ENCODE assay signal across 12 cellular contexts in genomic region chr21:26007911-26008579, GRCh38.
DNase-seq lines count a peak whose midpoint lies in the region; ATAC-seq and TF ChIP-seq lines count a peak whose summit lies in the region.
"Had no signal": no experiment of that assay in that cellular context is flagged by ENCODE, and none has a peak within 500 bp of the region (broad histone marks: within the 10 kb centered on the region; RNA-seq: fewer than 3 reads in every experiment).

No MANE protein-coding gene starts in this region.

- no peak overlapping the region for H2BK5ac ChIP-seq in H9 (ENCODE audit: insufficient read length, low read length)

- H3K56ac ChIP-seq in H9 (ENCODE audit: insufficient read length, low read depth, low read length) = no peak overlapping the region

- H4K8ac ChIP-seq in H9 (replicated peaks; ENCODE audit: insufficient read length, low read depth, low read length) = no peak overlapping the region

- no peak overlapping the region for H4K91ac ChIP-seq in H9 (ENCODE audit: insufficient read length, low read depth, low read length)

- H3K9me3 ChIP-seq in H9 (ENCODE audit: control insufficient read depth, low read depth, low read length) = no peaks in the 10 kb centered on the region
- no peaks in the 10 kb centered on the region for H3K9me3 ChIP-seq in lower lobe of right lung

- H3K27me3 ChIP-seq in H9 (ENCODE audit: insufficient read depth, low read length) (no peaks in the 10 kb centered on the region), lower lobe of right lung (ENCODE audit: low read depth) (no peaks in the 10 kb centered on the region)

- H3K4me1 Mint-ChIP-seq in H9 = peaks cover 35 to 40% of the 10 kb centered on the region in 2 experiments

- peaks cover 8 to 17% (median 13%) of the 10 kb centered on the region in 3 experiments; a peak in 5 of 7 replicates for H3K36me3 Mint-ChIP-seq in H9 (ENCODE audit: insufficient read depth in 1 of 3, low read depth in 3 of 3)

- H4K20me1 ChIP-seq in H9 (ENCODE audit: control insufficient read depth, insufficient read depth, insufficient read length) = no peaks in the 10 kb centered on the region

- peaks cover 0 to 3% of the 10 kb centered on the region in 2 experiments; a peak in 1 of 5 replicates for H3K9me3 Mint-ChIP-seq in H9
- H3K9me3 Mint-ChIP-seq: naive thymus-derived CD4-positive, alpha-beta T cell had no signal

- peaks cover 8% of the 10 kb centered on the region for H3K4me1 ChIP-seq in H9 (ENCODE audit: insufficient read depth, low read length)
- H3K4me1 ChIP-seq in lower lobe of right lung = peaks cover 10% of the 10 kb centered on the region

- no peak overlapping the region for H3K4me2 ChIP-seq in H9 (ENCODE audit: insufficient read depth, insufficient read length, low read length)

- intact Hi-C loops in sciatic nerve (cut with DNase I) (no loop called here), lower lobe of right lung (cut with DNase I) (no loop called here), head of caudate nucleus (cut with DNase I) (loop anchor here (10.0 kb wide), 1 partner anchor 113 kb away; no protein-coding TSS in a partner anchor)

- H2BK20ac ChIP-seq in H9 (ENCODE audit: low read depth, low read length, poor library complexity, severe bottlenecking) = no peak overlapping the region

- no peaks in the 10 kb centered on the region for H3K36me3 ChIP-seq in lower lobe of right lung

- H3T11ph ChIP-seq in H9 (ENCODE audit: low read length) = no peak overlapping the region

- H3K23me2 ChIP-seq in H9 (ENCODE audit: insufficient read length, low read depth, low read length, poor library complexity, severe bottlenecking) = no peaks in the 10 kb centered on the region

- no peak overlapping the region for H2BK120ac ChIP-seq in H9 (ENCODE audit: low read depth, low read length, poor library complexity, severe bottlenecking)

- H2BK12ac ChIP-seq in H9 (ENCODE audit: insufficient read length, low read depth, low read length) = no peak overlapping the region

- H3K27ac ChIP-seq in H9 (ENCODE audit: insufficient read length, low read depth, low read length) (no peak overlapping the region), lower lobe of right lung (no peak overlapping the region)

- H3K23ac ChIP-seq in H9 (ENCODE audit: insufficient read length, low read depth, low read length) = no peak overlapping the region

- H3K9ac ChIP-seq in H9 (ENCODE audit: extremely low read depth, insufficient read length, low read length) = no peak overlapping the region

- no peak overlapping the region for H4K5ac ChIP-seq in H9 (ENCODE audit: insufficient read length, low read depth, low read length)

- no peak overlapping the region for H3K18ac ChIP-seq in H9 (ENCODE audit: insufficient read length, low read depth, low read length)

- H3K79me1 ChIP-seq in H9 (ENCODE audit: insufficient read depth, low read depth, low read length, poor library complexity, severe bottlenecking) = peaks cover 10% of the 10 kb centered on the region

- H2BK15ac ChIP-seq in H9 (ENCODE audit: low read depth, low read length) = no peak overlapping the region

- DNase-seq in H9 = no peak
- DNase-seq in NCI-H748 (lab: John Stamatoyannopoulos, UW; ENCODE audit: unreplicated experiment) = peak; percentile 74
- DNase-seq in fibroblast of gingiva (ENCODE audit: low read depth) = peak; percentile 79
- DNase-seq in sciatic nerve (ENCODE audit: low spot score) = no peak
- no peak for DNase-seq in lower lobe of right lung
- no peak for DNase-seq in head of caudate nucleus
- DNase-seq in NOMO-1 treated with dmso at 0.1 percent for 144 hours (lab: John Stamatoyannopoulos, UW; ENCODE audit: unreplicated experiment) = no peak
- DNase-seq: activated naive CD4-positive, alpha-beta T cell; naive thymus-derived CD4-positive, alpha-beta T cell; NCI-H187 treated with DMSO at 0.1 percent for 48 hours had no signal

- peak; percentile 77 for ATAC-seq in sciatic nerve
- no peak for ATAC-seq in activated CD4-positive, CD25-positive, alpha-beta regulatory T cell treated with anti-CD3 and anti-CD28 coated beads, Interleukin-2, amount 50 U/mL, for 24 hours
- ATAC-seq in lower lobe of right lung = no peak
- ATAC-seq: esophagus mucosa; naive thymus-derived CD4-positive, alpha-beta T cell had no signal

- WGBS in H9 (ENCODE audit: extremely low coverage, insufficient read length, low lambda C conversion rate) = no CpG with 5 or more reads among the region's 8 CpGs

- no peak overlapping the region for H3K14ac ChIP-seq in H9 (ENCODE audit: insufficient read depth, low read length)

- no peak overlapping the region for H3K4me3 Mint-ChIP-seq in H9
- H3K4me3 Mint-ChIP-seq: naive thymus-derived CD4-positive, alpha-beta T cell had no signal

- H2AFZ ChIP-seq in H9 (ENCODE audit: low read length) = no peak overlapping the region

- H3K4me3 ChIP-seq in lower lobe of right lung = no peak overlapping the region

- no peak overlapping the region for H2AK5ac ChIP-seq in H9 (ENCODE audit: insufficient read length, low read length)

- no peak overlapping the region for H3K4ac ChIP-seq in H9 (ENCODE audit: low read depth, low read length)

- H3K79me2 ChIP-seq in H9 (ENCODE audit: insufficient read depth, low read length) = peaks cover 7% of the 10 kb centered on the region; the same call in 1 of the 2 replicates

- TF ChIP-seq CTCF in H9 (conservative IDR thresholded peaks at IDR 0.05) = no peak
- no peak for TF ChIP-seq CTCF in lower lobe of right lung (IDR thresholded peaks at IDR 0.05)

- peak overlapping the region; percentile 2 to 61 (median 10); a peak in 4 of 7 replicates for H3K27ac Mint-ChIP-seq in H9

- no peaks in the 10 kb centered on the region for H3K27me3 Mint-ChIP-seq in H9 (ENCODE audit: low read depth)
- H3K27me3 Mint-ChIP-seq: naive thymus-derived CD4-positive, alpha-beta T cell had no signal

Comparison
In these comparisons a context has a peak if more than half of its experiments do, and no peak if none do; other contexts are left out.
1. DNase-seq: peak in NCI-H748 (single experiment) and fibroblast of gingiva (single experiment); none in H9 (single experiment), sciatic nerve (single experiment), lower lobe of right lung (single experiment), head of caudate nucleus (0 of 42) and NOMO-1 treated with dmso at 0.1 percent for 144 hours (single experiment).